Comparison of ENCODE assay signal across 1 cellular context in the genomic region with DNA sequence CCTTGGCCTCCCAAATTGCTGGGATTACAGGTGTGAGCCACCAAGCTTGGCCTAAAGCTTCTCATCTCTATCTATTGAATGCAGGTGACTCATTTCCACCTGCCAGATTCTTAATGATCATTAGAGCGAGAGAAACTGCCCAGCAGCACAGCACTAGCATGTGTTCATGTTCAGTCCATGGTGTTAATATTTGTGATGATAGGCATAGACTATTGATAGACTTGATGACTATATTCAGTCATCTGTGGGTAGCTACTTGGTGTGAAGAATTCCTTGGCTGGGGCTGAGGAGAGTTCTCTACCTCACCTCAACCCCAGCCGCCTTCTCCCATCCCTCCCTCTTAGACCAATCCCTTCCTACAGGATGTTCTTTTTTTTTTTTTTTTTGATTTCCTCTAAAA.
TF ChIP-seq lines count a peak whose summit lies in the region.

No MANE protein-coding gene starts in this region.

TF ChIP-seq in GM12878, 131 proteins besides CTCF, POLR2A, EP300 and RAD21:
- TF ChIP-seq, protein P1, sequence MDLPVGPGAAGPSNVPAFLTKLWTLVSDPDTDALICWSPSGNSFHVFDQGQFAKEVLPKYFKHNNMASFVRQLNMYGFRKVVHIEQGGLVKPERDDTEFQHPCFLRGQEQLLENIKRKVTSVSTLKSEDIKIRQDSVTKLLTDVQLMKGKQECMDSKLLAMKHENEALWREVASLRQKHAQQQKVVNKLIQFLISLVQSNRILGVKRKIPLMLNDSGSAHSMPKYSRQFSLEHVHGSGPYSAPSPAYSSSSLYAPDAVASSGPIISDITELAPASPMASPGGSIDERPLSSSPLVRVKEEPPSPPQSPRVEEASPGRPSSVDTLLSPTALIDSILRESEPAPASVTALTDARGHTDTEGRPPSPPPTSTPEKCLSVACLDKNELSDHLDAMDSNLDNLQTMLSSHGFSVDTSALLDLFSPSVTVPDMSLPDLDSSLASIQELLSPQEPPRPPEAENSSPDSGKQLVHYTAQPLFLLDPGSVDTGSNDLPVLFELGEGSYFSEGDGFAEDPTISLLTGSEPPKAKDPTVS (IDR thresholded peaks at IDR 0.05; ENCODE audit: low read depth, low read length): no peak
- TF ChIP-seq NFIC (IDR thresholded peaks at IDR 0.05; ENCODE audit: low read depth, low read length) (no peak), ZNF274 (IDR thresholded peaks at IDR 0.05; ENCODE audit: insufficient read depth, insufficient read length) (no peak), CHD1 (IDR thresholded peaks at IDR 0.05; ENCODE audit: low read depth, low read length) (no peak), TAF1 (IDR thresholded peaks at IDR 0.05; ENCODE audit: borderline replicate concordance, low read depth, low read length) (no peak), RELA (IDR thresholded peaks at IDR 0.05; ENCODE audit: borderline replicate concordance, partially characterized antibody) (no peak)
- TF ChIP-seq, protein P2, sequence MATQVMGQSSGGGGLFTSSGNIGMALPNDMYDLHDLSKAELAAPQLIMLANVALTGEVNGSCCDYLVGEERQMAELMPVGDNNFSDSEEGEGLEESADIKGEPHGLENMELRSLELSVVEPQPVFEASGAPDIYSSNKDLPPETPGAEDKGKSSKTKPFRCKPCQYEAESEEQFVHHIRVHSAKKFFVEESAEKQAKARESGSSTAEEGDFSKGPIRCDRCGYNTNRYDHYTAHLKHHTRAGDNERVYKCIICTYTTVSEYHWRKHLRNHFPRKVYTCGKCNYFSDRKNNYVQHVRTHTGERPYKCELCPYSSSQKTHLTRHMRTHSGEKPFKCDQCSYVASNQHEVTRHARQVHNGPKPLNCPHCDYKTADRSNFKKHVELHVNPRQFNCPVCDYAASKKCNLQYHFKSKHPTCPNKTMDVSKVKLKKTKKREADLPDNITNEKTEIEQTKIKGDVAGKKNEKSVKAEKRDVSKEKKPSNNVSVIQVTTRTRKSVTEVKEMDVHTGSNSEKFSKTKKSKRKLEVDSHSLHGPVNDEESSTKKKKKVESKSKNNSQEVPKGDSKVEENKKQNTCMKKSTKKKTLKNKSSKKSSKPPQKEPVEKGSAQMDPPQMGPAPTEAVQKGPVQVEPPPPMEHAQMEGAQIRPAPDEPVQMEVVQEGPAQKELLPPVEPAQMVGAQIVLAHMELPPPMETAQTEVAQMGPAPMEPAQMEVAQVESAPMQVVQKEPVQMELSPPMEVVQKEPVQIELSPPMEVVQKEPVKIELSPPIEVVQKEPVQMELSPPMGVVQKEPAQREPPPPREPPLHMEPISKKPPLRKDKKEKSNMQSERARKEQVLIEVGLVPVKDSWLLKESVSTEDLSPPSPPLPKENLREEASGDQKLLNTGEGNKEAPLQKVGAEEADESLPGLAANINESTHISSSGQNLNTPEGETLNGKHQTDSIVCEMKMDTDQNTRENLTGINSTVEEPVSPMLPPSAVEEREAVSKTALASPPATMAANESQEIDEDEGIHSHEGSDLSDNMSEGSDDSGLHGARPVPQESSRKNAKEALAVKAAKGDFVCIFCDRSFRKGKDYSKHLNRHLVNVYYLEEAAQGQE (IDR thresholded peaks at IDR 0.05; ENCODE audit: low read depth, low read length): no peak
